In genomic region chr6:17866876-17867444, GRCh38 we compare ENCODE assay signal across 17 cellular contexts.
A peak's percentile ranks its signal among the peaks of the same experiment; 100 is the strongest.
DNase-seq lines count a peak whose midpoint lies in the region; ATAC-seq, FAIRE-seq and TF ChIP-seq lines count a peak whose summit lies in the region.
"Had no signal": no experiment of that assay in that cellular context is flagged by ENCODE, and none has a peak within 500 bp of the region (broad histone marks: within the 10 kb centered on the region; RNA-seq: fewer than 3 reads in every experiment).

No MANE protein-coding gene starts in this region.

- DNase-seq in A549 (ENCODE audit: low read depth in 1 of 2, low spot score in 1 of 2) (no peak), RWPE2 (ENCODE audit: low spot score) (no peak), epidermal melanocyte (ENCODE audit: insufficient read length, low spot score) (peak; percentile 24), osteoblast (ENCODE audit: insufficient read length, low spot score, missing footprints) (no peak), GDM1 (lab: John Stamatoyannopoulos, UW) (no peak), left cardiac atrium (no peak), suprapubic skin (ENCODE audit: low spot score in 2 of 2) (no peak)
- DNase-seq in activated naive CD8-positive, alpha-beta T cell treated with anti-CD3 and anti-CD28 coated beads for 36 hours: no peak
- DNase-seq: activated CD8-positive, alpha-beta memory T cell treated with anti-CD3 and anti-CD28 coated beads, Interleukin-2, amount 50 U/mL, for 48 hours; body of pancreas; IMR-90; NCI-H2107; NCI-H748 treated with DMSO at 0.1 percent for 48 hours; stimulated activated CD4-positive, alpha-beta T cell treated with anti-CD3 and anti-CD28 coated beads, Interleukin-4, amount 100 ng/mL, for 24 hours; T-helper 2 cell had no signal

- H3K4me3 Mint-ChIP-seq in activated naive CD8-positive, alpha-beta T cell treated with anti-CD3 and anti-CD28 coated beads for 36 hours: no peak overlapping the region

- no peaks in the 10 kb centered on the region for H3K36me3 Mint-ChIP-seq in activated naive CD8-positive, alpha-beta T cell treated with anti-CD3 and anti-CD28 coated beads for 36 hours

- no peaks in the 10 kb centered on the region for H4K20me1 ChIP-seq in osteoblast (ENCODE audit: insufficient read depth, low read length)

- TF ChIP-seq EP300 in A549 (IDR thresholded peaks at IDR 0.05): no peak
- no peak for TF ChIP-seq EP300 in suprapubic skin (IDR thresholded peaks at IDR 0.05)

- peaks cover 3% of the 10 kb centered on the region for H3K79me2 ChIP-seq in osteoblast (ENCODE audit: insufficient read depth, low read length)

- no peak overlapping the region for H3K4me3 ChIP-seq in A549
- H3K4me3 ChIP-seq in RWPE2 (ENCODE audit: severe bottlenecking): no peak overlapping the region
- H3K4me3 ChIP-seq in osteoblast (ENCODE audit: insufficient read depth, low read length): no peak overlapping the region
- H3K4me3 ChIP-seq in suprapubic skin: no peak overlapping the region
- H3K4me3 ChIP-seq: body of pancreas had no signal

- H3K27ac ChIP-seq in A549 (peak overlapping the region; percentile 60 to 85), RWPE2 (ENCODE audit: poor library complexity, severe bottlenecking) (peak overlapping the region; percentile 100), osteoblast (ENCODE audit: low read depth, low read length) (peak overlapping the region; percentile 78), suprapubic skin (no peak overlapping the region)

- H3K27me3 ChIP-seq in RWPE2 (ENCODE audit: insufficient read depth, poor library complexity, severe bottlenecking) (no peaks in the 10 kb centered on the region), osteoblast (ENCODE audit: insufficient read depth, low read length) (no peaks in the 10 kb centered on the region), suprapubic skin (no peaks in the 10 kb centered on the region)
- H3K27me3 ChIP-seq: body of pancreas had no signal

- H3K9me3 ChIP-seq in A549 (no peaks in the 10 kb centered on the region), RWPE2 (ENCODE audit: severe bottlenecking) (no peaks in the 10 kb centered on the region), osteoblast (ENCODE audit: low read depth, low read length) (no peaks in the 10 kb centered on the region), suprapubic skin (no peaks in the 10 kb centered on the region)
- H3K9me3 ChIP-seq: body of pancreas had no signal

- H3K36me3 ChIP-seq in RWPE2 (ENCODE audit: low read depth) (no peaks in the 10 kb centered on the region), osteoblast (ENCODE audit: insufficient read depth, low read length) (no peaks in the 10 kb centered on the region), suprapubic skin (no peaks in the 10 kb centered on the region)

- FAIRE-seq in A549 (lab: Jason Lieb, UNC): no peak
- FAIRE-seq: urothelium cell line had no signal

- H3K4me1 ChIP-seq in A549: peaks cover 77% of the 10 kb centered on the region
- H3K4me1 ChIP-seq in RWPE2 (ENCODE audit: insufficient read depth, poor library complexity, severe bottlenecking): peaks cover 67% of the 10 kb centered on the region
- H3K4me1 ChIP-seq in osteoblast (ENCODE audit: insufficient read depth, low read length): peaks cover 75% of the 10 kb centered on the region
- peaks cover 93% of the 10 kb centered on the region for H3K4me1 ChIP-seq in suprapubic skin

- no peak overlapping the region for H3K27ac Mint-ChIP-seq in activated naive CD8-positive, alpha-beta T cell treated with anti-CD3 and anti-CD28 coated beads for 36 hours

- WGBS in A549 (ENCODE audit: missing lambda C conversion rate): 86% methylated on average over 1 of the region's 1 CpG
- 67% methylated on average over 1 of the region's 1 CpG for WGBS in suprapubic skin

- TF ChIP-seq CTCF in A549 (IDR thresholded peaks at IDR 0.05) (no peak), RWPE2 (IDR thresholded peaks at IDR 0.05; ENCODE audit: poor library complexity, severe bottlenecking) (no peak), osteoblast (IDR thresholded peaks at IDR 0.05; ENCODE audit: extremely low read depth, low read depth, low read length) (no peak), suprapubic skin (IDR thresholded peaks at IDR 0.05) (no peak)

- H3K4me2 ChIP-seq in A549: peak overlapping the region; percentile 54
- H3K4me2 ChIP-seq in osteoblast (ENCODE audit: insufficient read depth, low read length): no peak overlapping the region

- no peak overlapping the region for H2AFZ ChIP-seq in osteoblast (ENCODE audit: low read length)

- intact Hi-C loops in left cardiac atrium (cut with DNase I): loop anchor here in 1 of 2 donors (5.0 kb wide), 1 partner anchor 120 kb away; the partner anchor contains the start of gene KIF13A

- no peak for ATAC-seq in A549
- no peak for ATAC-seq in RWPE2 (ENCODE audit: low read depth)
- no peak for ATAC-seq in left cardiac atrium
- ATAC-seq: body of pancreas, sciatic nerve had no signal

- CTCF ChIA-PET in A549 (lab: Yijun Ruan, JAX): no interaction called here

- POLR2A ChIA-PET in A549 (lab: Yijun Ruan, JAX): no interaction called here

- no peak for TF ChIP-seq POLR2A in A549 (IDR thresholded peaks at IDR 0.05; ENCODE audit: low read length)
- no peak for TF ChIP-seq POLR2A in suprapubic skin (IDR thresholded peaks at IDR 0.05)

- peaks cover 49% of the 10 kb centered on the region for H3K27me3 Mint-ChIP-seq in activated naive CD8-positive, alpha-beta T cell treated with anti-CD3 and anti-CD28 coated beads for 36 hours

- TF ChIP-seq RAD21 in A549 (conservative IDR thresholded peaks at IDR 0.05 in 1 of 2, IDR thresholded peaks at IDR 0.05 in 1 of 2): no peak

- no peaks in the 10 kb centered on the region for H3K9me3 Mint-ChIP-seq in activated naive CD8-positive, alpha-beta T cell treated with anti-CD3 and anti-CD28 coated beads for 36 hours

- H3K4me1 Mint-ChIP-seq in activated naive CD8-positive, alpha-beta T cell treated with anti-CD3 and anti-CD28 coated beads for 36 hours: no peaks in the 10 kb centered on the region

TF ChIP-seq in A549, 52 proteins besides CTCF, POLR2A, EP300 and RAD21:
- no peak for TF ChIP-seq FOSL2 (IDR thresholded peaks at IDR 0.05)
- peak; percentile 34; the same call in 1 of the 2 replicates for TF ChIP-seq FOSL2 (CRISPR knock-in tag; IDR thresholded peaks at IDR 0.05)
- no peak for TF ChIP-seq HDAC2 (IDR thresholded peaks at IDR 0.05)
- TF ChIP-seq NFE2L2 (conservative IDR thresholded peaks at IDR 0.05; ENCODE audit: low read length): no peak
- no peak for TF ChIP-seq HES2 (IDR thresholded peaks at IDR 0.05)
- no peak for TF ChIP-seq NR3C1 (IDR thresholded peaks at IDR 0.05)
